Comparison of ENCODE assay signal across 1 cellular context in genomic region chr7:152333134-152333533, GRCh38.
TF ChIP-seq lines count a peak whose summit lies in the region.

No MANE protein-coding gene starts in this region.

TF ChIP-seq in HepG2, 621 proteins besides CTCF, POLR2A, EP300 and RAD21 (continued from another document):
- TF ChIP-seq PRDM15 (CRISPR knock-in tag; IDR thresholded peaks at IDR 0.05) (peak; percentile 58; the same call in 1 of the 2 replicates), ZNF121 (CRISPR knock-in tag; IDR thresholded peaks at IDR 0.05) (peak; percentile 40; the same call in 1 of the 2 replicates)
TF ChIP-seq in HepG2: peak in this region for 3.
